In the genomic region with DNA sequence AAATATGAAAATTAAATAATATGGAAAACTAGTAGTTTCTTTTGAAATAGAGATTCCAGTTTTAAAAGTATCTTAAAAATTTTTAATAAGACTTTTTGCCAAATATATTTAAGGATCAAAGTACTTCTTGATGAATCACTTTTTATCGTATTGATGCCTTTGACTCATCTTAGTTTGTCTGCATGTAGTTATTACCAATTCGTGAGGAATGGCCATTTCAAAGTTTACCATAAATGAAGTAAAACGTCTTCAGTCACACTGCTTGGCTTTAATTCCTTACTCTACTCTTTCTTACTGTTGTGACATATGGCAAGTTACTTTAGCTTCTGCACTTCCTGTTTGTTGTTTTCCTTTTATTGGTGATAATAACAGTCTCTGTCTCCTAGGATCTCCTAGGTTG, we compare ENCODE assay signal across 25 cellular contexts. TPM values are rescaled to one million over a fixed set of nuclear protein-coding genes. Genes with fewer than 3 reads are reported as not detected.
DNase-seq lines count a peak whose midpoint lies in the region; ATAC-seq, FAIRE-seq and TF ChIP-seq lines count a peak whose summit lies in the region.
"Had no signal": no experiment of that assay in that cellular context is flagged by ENCODE, and none has a peak within 500 bp of the region (broad histone marks: within the 10 kb centered on the region; RNA-seq: fewer than 3 reads in every experiment).

No MANE protein-coding gene starts in this region.

- FAIRE-seq in kidney (lab: Jason Lieb, UNC): peak; percentile 87
- FAIRE-seq: GM19239, H1 had no signal

- no peak overlapping the region for H2BK20ac ChIP-seq in IMR-90 (ENCODE audit: low read depth, low read length)

- POLR2A ChIA-PET in IMR-90 (lab: Charles Lee; ENCODE audit: unreplicated experiment): no interaction called here

- H3K23ac ChIP-seq in IMR-90 (ENCODE audit: low read depth, low read length): no peak overlapping the region
- H3K23ac ChIP-seq in mesendoderm (ENCODE audit: low read length): no peak overlapping the region

- no TSS peak for BruUV-seq in IMR-90 (replicated peaks; lab: Mats Ljungman, UMichigan)

- H3K4ac ChIP-seq in IMR-90 (ENCODE audit: low read depth, low read length) (no peak overlapping the region), mesendoderm (ENCODE audit: low read depth, low read length) (no peak overlapping the region)

- H3K79me2 ChIP-seq in mesendoderm (ENCODE audit: control insufficient read depth, insufficient read depth, low read length): no peaks in the 10 kb centered on the region

- in situ Hi-C loops in IMR-90 (cut with MboI; ENCODE audit: low sequenced_read_pairs): no loop called here

- H3K27me3 ChIP-seq in IMR-90 (ENCODE audit: control insufficient read depth, insufficient read depth, low read length) (no peaks in the 10 kb centered on the region), mesendoderm (ENCODE audit: insufficient read depth, low read length, poor library complexity) (no peaks in the 10 kb centered on the region)
- H3K27me3 ChIP-seq: adrenal gland, dorsolateral prefrontal cortex had no signal

- TF ChIP-seq RAD21 in IMR-90 (IDR thresholded peaks at IDR 0.05; ENCODE audit: low read length): no peak

- H3K9me3 ChIP-seq in IMR-90 (ENCODE audit: control insufficient read depth, insufficient read depth, low read length) (no peaks in the 10 kb centered on the region), kidney (ENCODE audit: control insufficient read depth in 1 of 2, low read length in 2 of 2) (no peaks in the 10 kb centered on the region)
- H3K9me3 ChIP-seq: adrenal gland, neutrophil, thoracic aorta had no signal

- H3K4me2 ChIP-seq in IMR-90 (ENCODE audit: low read depth, low read length): no peak overlapping the region
- H3K4me2 ChIP-seq in mesendoderm (ENCODE audit: low read length): no peak overlapping the region

- no peak overlapping the region for H3K14ac ChIP-seq in IMR-90 (replicated peaks; ENCODE audit: low read depth, low read length)

- no peak overlapping the region for H2BK5ac ChIP-seq in IMR-90 (ENCODE audit: low read depth, low read length, poor library complexity, severe bottlenecking)
- no peak overlapping the region for H2BK5ac ChIP-seq in mesendoderm (ENCODE audit: low read length)

- no peaks in the 10 kb centered on the region for H3K9me1 ChIP-seq in IMR-90 (ENCODE audit: insufficient read depth, low read length)

- TF ChIP-seq CTCF in IMR-90 (conservative IDR thresholded peaks at IDR 0.05; ENCODE audit: low read depth, low read length): no peak
- no peak for TF ChIP-seq CTCF in kidney (IDR thresholded peaks at IDR 0.05; ENCODE audit: borderline replicate concordance, extremely low read depth, insufficient read depth)
- TF ChIP-seq CTCF in lower leg skin (IDR thresholded peaks at IDR 0.05): no peak

- H3K18ac ChIP-seq in IMR-90 (ENCODE audit: low read depth, low read length) (no peak overlapping the region), mesendoderm (ENCODE audit: low read length) (no peak overlapping the region)

- WGBS in IMR-90 (ENCODE audit: extremely low coverage in 2 of 2, insufficient read length in 1 of 2), 2 experiments: no CpG with 5 or more reads among the region's 3 CpGs
- WGBS in lower leg skin, 2 donors: 30 to 47% methylated on average over 3 of the region's 3 CpGs
- no CpG with 5 or more reads among the region's 3 CpGs for WGBS in mesendoderm (ENCODE audit: extremely low coverage, insufficient coverage, low lambda C conversion rate)

- DNase-seq in EL (peak; percentile 60), IMR-90 (peak; percentile 46), kidney (no peak), DMS53 (lab: John Stamatoyannopoulos, UW) (no peak), lower leg skin (ENCODE audit: low spot score in 2 of 2) (no peak), mesendoderm (no peak), DMS153 (lab: John Stamatoyannopoulos, UW) (no peak)
- DNase-seq: activated gamma-delta T cell; adrenal gland; caudate nucleus; CD8-positive, alpha-beta T cell; DMS79 treated with DMSO at 0.1 percent for 48 hours; dorsolateral prefrontal cortex; erythroblast; left ventricle myocardium superior; NCI-H187; retina; stimulated activated CD4-positive, alpha-beta T cell treated with anti-CD3 and anti-CD28 coated beads, Interleukin-15, amount 100 ng/mL, for 24 hours; SW 1271 had no signal

- H3K27ac ChIP-seq in IMR-90 (ENCODE audit: insufficient read depth, low read length) (no peak overlapping the region), angular gyrus (ENCODE audit: low read depth, low read length) (peak overlapping the region; percentile 16), kidney (ENCODE audit: low read depth in 2 of 2, low read length in 2 of 2) (no peak overlapping the region), mesendoderm (ENCODE audit: low read depth, low read length) (no peak overlapping the region)
- H3K27ac ChIP-seq: adrenal gland, neutrophil, thoracic aorta had no signal

- no peak overlapping the region for H4K8ac ChIP-seq in IMR-90 (ENCODE audit: low read depth in 2 of 2, low read length in 2 of 2)
- H4K8ac ChIP-seq in mesendoderm (ENCODE audit: low read depth, low read length): no peak overlapping the region

- no peak overlapping the region for H2AFZ ChIP-seq in IMR-90 (replicated peaks; ENCODE audit: low read length, poor library complexity)

- H3K9ac ChIP-seq in IMR-90 (ENCODE audit: low read depth, low read length) (no peak overlapping the region), kidney (ENCODE audit: low read length in 2 of 2) (no peak overlapping the region), mesendoderm (ENCODE audit: low read length) (no peak overlapping the region)

- H3K36me3 ChIP-seq in IMR-90 (ENCODE audit: control insufficient read depth, insufficient read depth, low read length): peaks cover 3% of the 10 kb centered on the region; the same call in 1 of the 2 replicates
- peaks cover 2 to 8% of the 10 kb centered on the region in 2 donors for H3K36me3 ChIP-seq in kidney (ENCODE audit: control insufficient read depth in 1 of 2, insufficient read depth in 2 of 2, low read length in 2 of 2)
- H3K36me3 ChIP-seq in mesendoderm (ENCODE audit: control insufficient read depth, insufficient read depth, low read length): no peaks in the 10 kb centered on the region
- H3K36me3 ChIP-seq: adrenal gland, neutrophil, thoracic aorta had no signal

- H3K4me1 ChIP-seq in IMR-90 (ENCODE audit: control insufficient read depth, insufficient read depth, low read length): no peaks in the 10 kb centered on the region
- no peaks in the 10 kb centered on the region for H3K4me1 ChIP-seq in kidney (ENCODE audit: control insufficient read depth in 1 of 2, insufficient read depth in 1 of 2, low read depth in 1 of 2, low read length in 2 of 2)
- H3K4me1 ChIP-seq in mesendoderm (ENCODE audit: control insufficient read depth, low read depth, low read length): no peaks in the 10 kb centered on the region

- intact Hi-C loops in IMR-90 (cut with micrococcal nuclease) (no loop called here), kidney (cut with DNase I) (no loop called here), lower leg skin (cut with DNase I; ENCODE audit: low total_unique reads) (no loop called here)

- ATAC-seq in IMR-90 (ENCODE audit: low read depth): no peak
- ATAC-seq: CD8-positive, alpha-beta T cell; left ventricle myocardium superior; stimulated activated effector memory CD8-positive, alpha-beta T cell treated with anti-CD3 and anti-CD28 coated beads, Interleukin-12 subunit alpha, Interleukin-12 subunit beta, amount 100 ng/mL, for 72 hours had no signal

- H4K91ac ChIP-seq in IMR-90 (ENCODE audit: insufficient read depth, low read depth, low read length): no peak overlapping the region

- CTCF ChIA-PET in IMR-90 (lab: Yijun Ruan, JAX): no interaction called here

- H4K5ac ChIP-seq in IMR-90 (ENCODE audit: low read depth, low read length): no peak overlapping the region
- no peak overlapping the region for H4K5ac ChIP-seq in mesendoderm (ENCODE audit: low read length)

- no peak overlapping the region for H2AK5ac ChIP-seq in IMR-90 (ENCODE audit: low read depth, low read length)
- no peak overlapping the region for H2AK5ac ChIP-seq in mesendoderm (ENCODE audit: low read length)

- TF ChIP-seq POLR2A in IMR-90 (IDR thresholded peaks at IDR 0.05; ENCODE audit: low read depth, low read length) (no peak), lower leg skin (IDR thresholded peaks at IDR 0.05) (no peak)

- no peak overlapping the region for H2AK9ac ChIP-seq in IMR-90 (replicated peaks; ENCODE audit: low read depth, low read length, poor library complexity)

- H4K20me1 ChIP-seq in IMR-90 (ENCODE audit: insufficient read depth, low read length): peaks cover 7% of the 10 kb centered on the region; the same call in 1 of the 2 replicates

- H3K79me1 ChIP-seq in IMR-90 (ENCODE audit: low read depth in 1 of 2, low read length in 2 of 2) (peaks cover 5 to 11% of the 10 kb centered on the region in 2 experiments; a peak in 1 of 4 replicates), mesendoderm (ENCODE audit: low read length) (no peaks in the 10 kb centered on the region)

- no peak overlapping the region for H2BK15ac ChIP-seq in IMR-90 (ENCODE audit: low read depth, low read length)
- no peak overlapping the region for H2BK15ac ChIP-seq in mesendoderm (replicated peaks; ENCODE audit: low read depth)

- H3K4me3 ChIP-seq in IMR-90 (ENCODE audit: insufficient read depth, low read depth, low read length) (no peak overlapping the region), kidney (ENCODE audit: low read length in 2 of 2) (no peak overlapping the region), lower leg skin (ENCODE audit: low read depth, poor library complexity, severe bottlenecking) (no peak overlapping the region), mesendoderm (ENCODE audit: low read length) (no peak overlapping the region)
- H3K4me3 ChIP-seq: adrenal gland, dorsolateral prefrontal cortex, thoracic aorta had no signal

- no peak overlapping the region for H3K56ac ChIP-seq in IMR-90 (ENCODE audit: extremely low read depth, insufficient read depth, low read length)
- no peak overlapping the region for H3K56ac ChIP-seq in mesendoderm (ENCODE audit: low read length)

- dilution Hi-C loops in IMR-90 (cut with HindIII; ENCODE audit: low sequenced_read_pairs, unreplicated experiment): no loop called here

- H2BK120ac ChIP-seq in IMR-90 (ENCODE audit: low read depth, low read length) (no peak overlapping the region), mesendoderm (ENCODE audit: low read depth, low read length) (no peak overlapping the region)

TF ChIP-seq in IMR-90, 13 proteins besides CTCF, POLR2A, EP300 and RAD21:
- peak; percentile 30; the same call in 1 of the 2 replicates for TF ChIP-seq CEBPB (IDR thresholded peaks at IDR 0.05; ENCODE audit: low read depth, low read length)
- no peak for TF ChIP-seq NFE2L2 (IDR thresholded peaks at IDR 0.05; ENCODE audit: low read depth, low read length)
- TF ChIP-seq FOS (IDR thresholded peaks at IDR 0.05; ENCODE audit: low read depth, low read length): peak; percentile 10; the same call in 1 of the 2 replicates

RNA-seq across cellular contexts. Expression of gene NDFIP2, which starts 38.3 kb away (rescaled TPM):
- total RNA-seq in IMR-90 (2012; rRNA removed): 25.8 and 48.9 TPM in 2 replicates
- 23.1 and 23.8 TPM in 2 replicates for polyA plus RNA-seq in IMR-90 (2012; rRNA removed)
- 8.0 and 9.4 TPM in 2 replicates for polyA plus RNA-seq in IMR-90 (2012; cell fraction: cytosol; rRNA removed)
- polyA plus RNA-seq in IMR-90 (2012; cell fraction: nucleus; rRNA removed; ENCODE audit: low replicate concordance): 3.8 and 9.2 TPM in 2 replicates
- 52.2 TPM for total RNA-seq in kidney
- polyA plus RNA-seq in kidney (ENCODE audit: insufficient read depth, low read depth, low replicate concordance): 28.7 TPM
- total RNA-seq in lower leg skin: 10 to 100 TPM; 78.6 to 83.2 (median 80.7) TPM
- polyA plus RNA-seq in mesendoderm (2013, experiment 1 of 2): 19.6 TPM
- polyA plus RNA-seq in mesendoderm (2013, experiment 2 of 2): 22.7 TPM

Comparison
In these comparisons a context has a peak if more than half of its experiments do, and no peak if none do; other contexts are left out.
1. DNase-seq: peak in EL (single experiment) and IMR-90 (single experiment); none in kidney (single experiment), DMS53 (single experiment), lower leg skin (0 of 2), mesendoderm (single experiment) and DMS153 (single experiment).